Comparison of ENCODE assay signal across 8 cellular contexts in genomic region chr5:168328804-168329203, GRCh38. TPM values are rescaled to one million over a fixed set of nuclear protein-coding genes. Genes with fewer than 3 reads are reported as not detected.
DNase-seq lines count a peak whose midpoint lies in the region; ATAC-seq and TF ChIP-seq lines count a peak whose summit lies in the region.

No MANE protein-coding gene starts in this region.

- H3K27ac ChIP-seq in dorsolateral prefrontal cortex, result peak overlapping the region in 4 of 59 donors; percentile 11 to 36 (median 22)

- no TSS peak for BruUV-seq in Caco-2 (replicated peaks; lab: Mats Ljungman, UMichigan)

- peaks cover 78% of the 10 kb centered on the region for H3K4me1 Mint-ChIP-seq in Caco-2 (ENCODE audit: low read depth, unreplicated experiment)

- no peaks in the 10 kb centered on the region for H3K27me3 ChIP-seq in Caco-2 (replicated peaks; ENCODE audit: control insufficient read depth, insufficient read depth, low read length)
- no peaks in the 10 kb centered on the region for H3K27me3 ChIP-seq in dorsolateral prefrontal cortex

- TF ChIP-seq CTCF in Caco-2 (IDR thresholded peaks at IDR 0.05; ENCODE audit: insufficient read depth in 1 of 2, low read depth in 1 of 2, low read length in 1 of 2, severe bottlenecking in 1 of 2, unreplicated experiment in 1 of 2) (no peak), fibroblast of villous mesenchyme (IDR thresholded peaks at IDR 0.05; ENCODE audit: insufficient read depth, low read depth, low read length) (no peak), dorsolateral prefrontal cortex (IDR thresholded peaks at IDR 0.05 in 54 of 56, conservative IDR thresholded peaks at IDR 0.05 in 2 of 56; ENCODE audit: low read depth in 1 of 56, partially characterized antibody in 56 of 56) (no peak)

- POLR2A ChIA-PET in Caco-2 (lab: Charles Lee), result interaction anchor here (0.7 to 2.2 kb wide), 5 partner anchors 11 to 59 kb away, joined by 3 to 18 read pairs (median 5); no protein-coding TSS in a partner anchor

- no peaks in the 10 kb centered on the region for H3K9me3 Mint-ChIP-seq in Caco-2 (ENCODE audit: unreplicated experiment)

- CTCF ChIA-PET in Caco-2 (lab: Charles Lee), result interaction anchor here (0.5 to 1.5 kb wide), 10 partner anchors 11 to 76 kb away, joined by 3 to 6 read pairs (median 4); partner anchors contain the start of gene WWC1

- peak overlapping the region; percentile 57 for H3K4me3 Mint-ChIP-seq in Caco-2 (ENCODE audit: unreplicated experiment)

- intact Hi-C loops in Caco-2 (cut with micrococcal nuclease; ENCODE audit: unreplicated experiment), result loop anchor here (1.0 kb wide), 5 partner anchors 13 to 59 kb away; no protein-coding TSS in a partner anchor
- intact Hi-C loops in dorsolateral prefrontal cortex (cut with DNase I), result no loop called here

- peak overlapping the region; percentile 88 for H3K27ac Mint-ChIP-seq in Caco-2 (ENCODE audit: unreplicated experiment)

- H3K27me3 Mint-ChIP-seq in Caco-2 (ENCODE audit: insufficient read depth, unreplicated experiment), result no peaks in the 10 kb centered on the region

- peaks cover 41% of the 10 kb centered on the region for H3K36me3 Mint-ChIP-seq in Caco-2 (ENCODE audit: insufficient read depth, unreplicated experiment)

- peaks cover 84% of the 10 kb centered on the region for H3K4me1 ChIP-seq in Caco-2

- H3K9me3 ChIP-seq in Caco-2, result no peaks in the 10 kb centered on the region

- 0 out of 2 replicates have a peak, but pooled peaks cover 2% of the 10 kb centered on the region for H3K36me3 ChIP-seq in Caco-2 (ENCODE audit: control insufficient read depth, insufficient read depth, low read length)

- DNase-seq in Caco-2 (peak; percentile 95 to 96), NCI-H187 (lab: John Stamatoyannopoulos, UW) (peak; percentile 65 to 67), fibroblast of villous mesenchyme (ENCODE audit: low read depth) (peak; percentile 33), COLO829 (ENCODE audit: low spot score) (no peak), dorsolateral prefrontal cortex (no peak)
- no peak for DNase-seq in stimulated activated CD4-positive, alpha-beta T cell treated with anti-CD3 and anti-CD28 coated beads, Interleukin-12 subunit alpha, Interleukin-12 subunit beta, amount 100 ng/mL, for 4 hours

- H3K4me3 ChIP-seq in Caco-2 (ENCODE audit: low read depth, low read length), result no peak overlapping the region
- no peak overlapping the region for H3K4me3 ChIP-seq in fibroblast of villous mesenchyme (ENCODE audit: low read depth, low read length)
- no peak overlapping the region for H3K4me3 ChIP-seq in dorsolateral prefrontal cortex

- ATAC-seq in GM21619 (IDR thresholded peaks at IDR 0.05; ENCODE audit: unreplicated experiment) (peak; percentile 78), HG03439 (IDR thresholded peaks at IDR 0.05; ENCODE audit: unreplicated experiment) (no peak)

RNA-seq across cellular contexts. Expression of gene WWC1, which starts 37.4 kb away (rescaled TPM):
- total RNA-seq in Caco-2 (2022), result 108 and 109 TPM in 2 replicates
- 0.32 and 2.2 TPM in 2 replicates for total RNA-seq in fibroblast of villous mesenchyme
- total RNA-seq in dorsolateral prefrontal cortex, result 100 to 1,000 TPM in 1 of 120 experiments, 10 to 100 TPM in 119; 35.7 to 130 (median 56.1) TPM

Comparison
In these comparisons a context has a peak if more than half of its experiments do, and no peak if none do; other contexts are left out.
1. DNase-seq: peak in Caco-2 (2 of 2), NCI-H187 (2 of 2) and fibroblast of villous mesenchyme (single experiment); none in COLO829 (single experiment), stimulated activated CD4-positive, alpha-beta T cell treated with anti-CD3 and anti-CD28 coated beads, Interleukin-12 subunit alpha, Interleukin-12 subunit beta, amount 100 ng/mL, for 4 hours (single experiment) and dorsolateral prefrontal cortex (0 of 10).
2. RNA of gene WWC1, which starts 37.4 kb away (total RNA-seq): 108 to 109 TPM in Caco-2 and 35.7 to 130 TPM in dorsolateral prefrontal cortex; 0.32 to 2.2 TPM in fibroblast of villous mesenchyme; every median in the first group is over 10 times any median in the second.